In genomic region chr9:86827893-86828292, GRCh38 we compare ENCODE assay signal across 18 cellular contexts.
DNase-seq lines count a peak whose midpoint lies in the region; ATAC-seq and TF ChIP-seq lines count a peak whose summit lies in the region.
"Had no signal": no experiment of that assay in that cellular context is flagged by ENCODE, and none has a peak within 500 bp of the region (broad histone marks: within the 10 kb centered on the region; RNA-seq: fewer than 3 reads in every experiment).

No MANE protein-coding gene starts in this region.

- intact Hi-C loops in cardiac septum (cut with DNase I) = no loop called here
- intact Hi-C loops in gastrocnemius medialis (cut with DNase I; ENCODE audit: low total_unique reads) = no loop called here

- no peak overlapping the region for H3K9ac ChIP-seq in mesenchymal stem cell (ENCODE audit: low read length)

- no peaks in the 10 kb centered on the region for H3K36me3 ChIP-seq in cardiac muscle cell
- H3K36me3 ChIP-seq in mesenchymal stem cell (ENCODE audit: control insufficient read depth in 1 of 2, insufficient read depth in 2 of 2, low read depth in 1 of 2, low read length in 2 of 2) = no peaks in the 10 kb centered on the region
- no peaks in the 10 kb centered on the region for H3K36me3 ChIP-seq in gastrocnemius medialis
- H3K36me3 ChIP-seq in brain microvascular endothelial cell (replicated peaks) = no peaks in the 10 kb centered on the region
- H3K36me3 ChIP-seq: Peyer's patch had no signal

- H2AK5ac ChIP-seq in mesenchymal stem cell (ENCODE audit: low read length, severe bottlenecking) = no peak overlapping the region

- no peak overlapping the region for H2BK5ac ChIP-seq in mesenchymal stem cell (ENCODE audit: low read depth, low read length, poor library complexity, severe bottlenecking)

- in situ Hi-C loops in gastrocnemius medialis (cut with MboI; ENCODE audit: low sequenced_read_pairs in 4 of 4) = no loop called here
- in situ Hi-C loops in brain microvascular endothelial cell (cut with HindIII; ENCODE audit: low pct_ligation_motif_present, low sequenced_read_pairs) = no loop called here

- H3K4me1 ChIP-seq in cardiac muscle cell (ENCODE audit: low read depth) = no peaks in the 10 kb centered on the region
- H3K4me1 ChIP-seq in mesenchymal stem cell (ENCODE audit: control insufficient read depth, insufficient read depth, low read depth, low read length) = no peaks in the 10 kb centered on the region
- H3K4me1 ChIP-seq in gastrocnemius medialis = no peaks in the 10 kb centered on the region
- H3K4me1 ChIP-seq: Peyer's patch had no signal

- WGBS in mesenchymal stem cell = 9% methylated on average over 1 of the region's 1 CpG

- no peak overlapping the region for H3K4me2 ChIP-seq in mesenchymal stem cell (ENCODE audit: low read length, poor library complexity, severe bottlenecking)

- no peak overlapping the region for H4K8ac ChIP-seq in mesenchymal stem cell (ENCODE audit: low read length)

- H2BK12ac ChIP-seq in mesenchymal stem cell (ENCODE audit: low read length in 2 of 2) = no peak overlapping the region

- no peak overlapping the region for H2BK15ac ChIP-seq in mesenchymal stem cell (ENCODE audit: low read depth, poor library complexity, severe bottlenecking)

- H2AFZ ChIP-seq in mesenchymal stem cell (ENCODE audit: low read depth, low read length) = no peak overlapping the region

- H3K79me1 ChIP-seq in mesenchymal stem cell (replicated peaks; ENCODE audit: low read length, poor library complexity, severe bottlenecking) = no peaks in the 10 kb centered on the region

- H2BK120ac ChIP-seq in mesenchymal stem cell (ENCODE audit: low read depth, low read length) = no peak overlapping the region

- H3K18ac ChIP-seq in mesenchymal stem cell (ENCODE audit: low read depth in 1 of 2, low read length in 2 of 2) = no peak overlapping the region

- no peak for TF ChIP-seq POLR2A in gastrocnemius medialis (IDR thresholded peaks at IDR 0.05)

- TF ChIP-seq CTCF in cardiac muscle cell (IDR thresholded peaks at IDR 0.05; ENCODE audit: low read depth, low read length) (no peak), fibroblast of pulmonary artery (IDR thresholded peaks at IDR 0.05; ENCODE audit: low read length, missing control alignments) (no peak), gastrocnemius medialis (IDR thresholded peaks at IDR 0.05 in 4 of 5, conservative IDR thresholded peaks at IDR 0.05 in 1 of 5) (no peak), brain microvascular endothelial cell (IDR thresholded peaks at IDR 0.05; ENCODE audit: low read depth, low read length, missing control alignments) (no peak)

- H3K27me3 ChIP-seq in cardiac muscle cell = no peaks in the 10 kb centered on the region
- no peaks in the 10 kb centered on the region for H3K27me3 ChIP-seq in mesenchymal stem cell (ENCODE audit: control insufficient read depth in 1 of 2, insufficient read depth in 1 of 2, low read length in 2 of 2)
- no peaks in the 10 kb centered on the region for H3K27me3 ChIP-seq in gastrocnemius medialis
- no peaks in the 10 kb centered on the region for H3K27me3 ChIP-seq in brain microvascular endothelial cell (replicated peaks)
- H3K27me3 ChIP-seq: Peyer's patch had no signal

- H3K4ac ChIP-seq in mesenchymal stem cell (ENCODE audit: low read depth in 1 of 2, low read length in 2 of 2) = no peak overlapping the region

- H3K9me3 ChIP-seq in cardiac muscle cell (ENCODE audit: low read depth) (no peaks in the 10 kb centered on the region), mesenchymal stem cell (ENCODE audit: control insufficient read depth, low read length) (no peaks in the 10 kb centered on the region), gastrocnemius medialis (no peaks in the 10 kb centered on the region)
- H3K9me3 ChIP-seq: Peyer's patch had no signal

- H4K91ac ChIP-seq in mesenchymal stem cell (ENCODE audit: low read length) = no peak overlapping the region

- H3K27ac ChIP-seq in cardiac muscle cell = no peak overlapping the region
- H3K27ac ChIP-seq in mesenchymal stem cell (ENCODE audit: low read length, poor library complexity, severe bottlenecking) = no peak overlapping the region
- H3K27ac ChIP-seq in gastrocnemius medialis = no peak overlapping the region
- no peak overlapping the region for H3K27ac ChIP-seq in brain microvascular endothelial cell
- H3K27ac ChIP-seq: 22Rv1, C4-2B, Peyer's patch had no signal

- no peak overlapping the region for H3K14ac ChIP-seq in mesenchymal stem cell (ENCODE audit: low read length in 2 of 2)

- DNase-seq in cardiac muscle cell (ENCODE audit: low read depth in 1 of 2, low spot score in 1 of 2) (peak; percentile 26 to 52), cardiac septum (ENCODE audit: low spot score) (no peak), fibroblast of pulmonary artery (ENCODE audit: low read depth) (peak; percentile 22), mesenchymal stem cell (peak; percentile 14), H4 (ENCODE audit: low spot score) (no peak), gastrocnemius medialis (no peak), brain microvascular endothelial cell (no peak)
- DNase-seq: H7, NCI-H1105 treated with DMSO at 0.1 percent for 48 hours, NCI-H2081, NCI-H2171, NCI-H345, NCI-H524, NCI-H774, Peyer's patch had no signal

- H3K4me3 ChIP-seq in cardiac muscle cell (no peak overlapping the region), fibroblast of pulmonary artery (replicated peaks; ENCODE audit: low read depth, low read length) (no peak overlapping the region), mesenchymal stem cell (ENCODE audit: insufficient read depth in 1 of 2, low read depth in 1 of 2, low read length in 2 of 2) (no peak overlapping the region), gastrocnemius medialis (no peak overlapping the region), brain microvascular endothelial cell (ENCODE audit: low read depth, low read length) (no peak overlapping the region)
- H3K4me3 ChIP-seq: Peyer's patch had no signal

- no peak overlapping the region for H3K23ac ChIP-seq in mesenchymal stem cell (ENCODE audit: low read length in 2 of 2)

- ATAC-seq in GM21786 (IDR thresholded peaks at IDR 0.05; ENCODE audit: unreplicated experiment) = no peak
- no peak for ATAC-seq in gastrocnemius medialis

Comparison
In these comparisons a context has a peak if more than half of its experiments do, and no peak if none do; other contexts are left out.
1. DNase-seq: peak in cardiac muscle cell (2 of 2), fibroblast of pulmonary artery (single experiment) and mesenchymal stem cell (single experiment); none in cardiac septum (single experiment), H4 (single experiment), gastrocnemius medialis (0 of 2) and brain microvascular endothelial cell (single experiment).